Comparison of ENCODE assay signal across 17 cellular contexts in genomic region chr1:229554886-229555621, GRCh38. TPM values are rescaled to one million over a fixed set of nuclear protein-coding genes. Genes with fewer than 3 reads are reported as not detected.
DNase-seq lines count a peak whose midpoint lies in the region; ATAC-seq and TF ChIP-seq lines count a peak whose summit lies in the region.
"Had no signal": no experiment of that assay in that cellular context is flagged by ENCODE, and none has a peak within 500 bp of the region (broad histone marks: within the 10 kb centered on the region; RNA-seq: fewer than 3 reads in every experiment).

No MANE protein-coding gene starts in this region.

- H3K4me1 Mint-ChIP-seq in stimulated activated naive CD8-positive, alpha-beta T cell treated with anti-CD3 and anti-CD28 coated beads, Interleukin-15, amount 100 ng/mL, for 72 hours: peaks cover 48% of the 10 kb centered on the region

- POLR2A ChIA-PET in RWPE1 (lab: Yijun Ruan, JAX; ENCODE audit: low non-redundant PET): no interaction called here

- ATAC-seq in stimulated activated naive CD8-positive, alpha-beta T cell treated with anti-CD3 and anti-CD28 coated beads, Interleukin-15, amount 100 ng/mL, for 72 hours: no peak
- no peak for ATAC-seq in stimulated activated naive CD8-positive, alpha-beta T cell treated with anti-CD3 and anti-CD28 coated beads, Interleukin-15, Interleukin-2, amounts not matched to agents 100 U/mL and 50 U/mL, for 24 hours
- no peak for ATAC-seq in aorta (ENCODE audit: low FRiP score)
- ATAC-seq in HG03108 (IDR thresholded peaks at IDR 0.05; ENCODE audit: unreplicated experiment): no peak
- no peak for ATAC-seq in HG02623 (IDR thresholded peaks at IDR 0.05; ENCODE audit: unreplicated experiment)
- ATAC-seq in GM18909 (IDR thresholded peaks at IDR 0.05; ENCODE audit: poor library complexity, unreplicated experiment): no peak
- ATAC-seq: activated CD8-positive, alpha-beta memory T cell treated with anti-CD3 and anti-CD28 coated beads, Interleukin-2, amount 10 ng/mL, durations not matched to agents 7 days and 5 days; stimulated activated memory B cell treated with anti-CD40 and anti-IgM and Interleukin-4, amounts not matched to agents 10 μg/mL and 1 μg/mL and 100 μg/mL, for 72 hours had no signal

- no peaks in the 10 kb centered on the region for H3K27me3 ChIP-seq in aorta (ENCODE audit: control insufficient read depth in 1 of 2, insufficient read depth in 2 of 2, low read length in 1 of 2)
- H3K27me3 ChIP-seq: BE2C had no signal

- H3K4me1 ChIP-seq in aorta (ENCODE audit: control insufficient read depth in 1 of 2, insufficient read depth in 2 of 2, low read length in 2 of 2): no peaks in the 10 kb centered on the region
- H3K4me1 ChIP-seq: BE2C had no signal

- WGBS in aorta, 2 donors: 64 to 65% methylated on average over 10 of the region's 10 CpGs

- no peaks in the 10 kb centered on the region for H3K36me3 ChIP-seq in aorta (ENCODE audit: control insufficient read depth in 1 of 2, insufficient read depth in 2 of 2, low read length in 1 of 2)
- H3K36me3 ChIP-seq: BE2C had no signal

- CTCF ChIA-PET in RWPE1 (lab: Yijun Ruan, JAX): interaction anchor here (0.6 to 0.7 kb wide), 2 partner anchors 46 to 62 kb away, joined by 3 read pairs; no protein-coding TSS in a partner anchor

- DNase-seq in stimulated activated naive CD8-positive, alpha-beta T cell treated with anti-CD3 and anti-CD28 coated beads, Interleukin-15, amount 100 ng/mL, for 72 hours: no peak
- DNase-seq in stimulated activated naive CD8-positive, alpha-beta T cell treated with anti-CD3 and anti-CD28 coated beads, Interleukin-15, Interleukin-2, amounts not matched to agents 100 U/mL and 50 U/mL, for 24 hours: no peak
- DNase-seq in RWPE1 (ENCODE audit: low spot score) (no peak), fibroblast of pulmonary artery (ENCODE audit: low read depth) (peak; percentile 8), aorta (no peak)
- DNase-seq: activated CD8-positive, alpha-beta memory T cell treated with anti-CD3 and anti-CD28 coated beads, Interleukin-2, amount 10 ng/mL, durations not matched to agents 7 days and 5 days; amniotic stem cell; BE2C; foreskin melanocyte; HCEC 1CT; islet precursor cell; retina; stimulated activated CD4-positive, alpha-beta T cell treated with anti-CD3 and anti-CD28 coated beads, Interleukin-4, amount 100 ng/mL, for 1 hour had no signal

- no peaks in the 10 kb centered on the region for H3K9me3 Mint-ChIP-seq in stimulated activated naive CD8-positive, alpha-beta T cell treated with anti-CD3 and anti-CD28 coated beads, Interleukin-15, amount 100 ng/mL, for 72 hours
- H3K9me3 Mint-ChIP-seq: stimulated activated memory B cell treated with anti-CD40 and anti-IgM and Interleukin-4, amounts not matched to agents 10 μg/mL and 1 μg/mL and 100 μg/mL, for 72 hours had no signal

- H3K4me3 Mint-ChIP-seq in stimulated activated naive CD8-positive, alpha-beta T cell treated with anti-CD3 and anti-CD28 coated beads, Interleukin-15, amount 100 ng/mL, for 72 hours: no peak overlapping the region
- H3K4me3 Mint-ChIP-seq: activated CD8-positive, alpha-beta memory T cell treated with anti-CD3 and anti-CD28 coated beads, Interleukin-2, amount 10 ng/mL, durations not matched to agents 7 days and 5 days; stimulated activated memory B cell treated with anti-CD40 and anti-IgM and Interleukin-4, amounts not matched to agents 10 μg/mL and 1 μg/mL and 100 μg/mL, for 72 hours had no signal

- H3K4me3 ChIP-seq in fibroblast of pulmonary artery (replicated peaks; ENCODE audit: low read depth, low read length): no peak overlapping the region
- H3K4me3 ChIP-seq in aorta (ENCODE audit: low read length in 2 of 2): no peak overlapping the region

- no peaks in the 10 kb centered on the region for H3K9me3 ChIP-seq in aorta (ENCODE audit: control insufficient read depth, low read length)
- H3K9me3 ChIP-seq: BE2C had no signal

- H3K27ac ChIP-seq in RWPE1 (peak overlapping the region; percentile 4; the same call in 1 of the 2 replicates), aorta (ENCODE audit: low read depth in 1 of 2, low read length in 2 of 2) (peak overlapping the region in 1 of 2 donors; percentile 25)

- intact Hi-C loops in aorta (cut with DNase I): no loop called here

- H3K27ac Mint-ChIP-seq in stimulated activated naive CD8-positive, alpha-beta T cell treated with anti-CD3 and anti-CD28 coated beads, Interleukin-15, amount 100 ng/mL, for 72 hours: peak overlapping the region; percentile 78 to 79
- H3K27ac Mint-ChIP-seq: activated CD8-positive, alpha-beta memory T cell treated with anti-CD3 and anti-CD28 coated beads, Interleukin-2, amount 10 ng/mL, durations not matched to agents 7 days and 5 days; stimulated activated memory B cell treated with anti-CD40 and anti-IgM and Interleukin-4, amounts not matched to agents 10 μg/mL and 1 μg/mL and 100 μg/mL, for 72 hours had no signal

- TF ChIP-seq CTCF in RWPE1 (conservative IDR thresholded peaks at IDR 0.05; ENCODE audit: low read depth) (no peak), fibroblast of pulmonary artery (IDR thresholded peaks at IDR 0.05; ENCODE audit: low read length, missing control alignments) (no peak)

- no peaks in the 10 kb centered on the region for H3K27me3 Mint-ChIP-seq in stimulated activated naive CD8-positive, alpha-beta T cell treated with anti-CD3 and anti-CD28 coated beads, Interleukin-15, amount 100 ng/mL, for 72 hours
- H3K27me3 Mint-ChIP-seq: activated CD8-positive, alpha-beta memory T cell treated with anti-CD3 and anti-CD28 coated beads, Interleukin-2, amount 10 ng/mL, durations not matched to agents 7 days and 5 days; stimulated activated memory B cell treated with anti-CD40 and anti-IgM and Interleukin-4, amounts not matched to agents 10 μg/mL and 1 μg/mL and 100 μg/mL, for 72 hours had no signal

RNA-seq across cellular contexts. Expression of gene ABCB10, which starts 3.5 kb away (rescaled TPM):
- 10 to 100 TPM; 19.9 to 24.2 TPM for total RNA-seq in aorta
- polyA plus RNA-seq in aorta: 10 to 100 TPM in 1 of 2 donors, 1 to 10 TPM in 1; 6.8 to 12.7 TPM

RNA-seq across cellular contexts. Expression of gene NUP133, which starts 46.9 kb away (rescaled TPM):
- 10 to 100 TPM; 30.3 to 37.3 TPM for total RNA-seq in aorta
- 10 to 100 TPM in 1 of 2 donors, 1 to 10 TPM in 1; 5.1 to 17.6 TPM for polyA plus RNA-seq in aorta
